In the genomic region with DNA sequence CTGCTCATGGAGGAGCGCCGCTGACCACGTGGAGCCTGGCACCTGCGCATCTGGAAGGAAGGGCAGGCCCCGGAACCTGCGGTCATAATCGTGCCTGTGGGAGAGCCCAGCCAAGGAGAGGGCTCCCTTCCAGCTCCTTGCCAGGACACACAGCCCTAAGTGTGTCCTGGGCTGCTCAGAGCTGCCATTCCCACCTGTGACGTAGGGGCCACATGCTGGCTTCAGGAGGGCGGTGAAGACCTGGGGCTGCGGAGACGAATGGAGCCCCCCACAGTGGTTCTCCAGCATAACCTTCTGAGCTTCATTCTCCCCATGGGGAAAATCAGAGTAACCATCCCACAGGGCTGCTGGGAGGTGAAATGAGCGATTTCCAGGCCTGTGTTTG, we compare ENCODE assay signal across 2 cellular contexts.
TF ChIP-seq lines count a peak whose summit lies in the region.

No MANE protein-coding gene starts in this region.

TF ChIP-seq in liver, 16 proteins besides CTCF, POLR2A, EP300 and RAD21:
- TF ChIP-seq EGR1 (IDR thresholded peaks at IDR 0.05; ENCODE audit: low read depth in 2 of 2) (no peak), HNF4G (IDR thresholded peaks at IDR 0.05) (no peak), SP1 (IDR thresholded peaks at IDR 0.05) (no peak)
- TF ChIP-seq, protein P1, sequence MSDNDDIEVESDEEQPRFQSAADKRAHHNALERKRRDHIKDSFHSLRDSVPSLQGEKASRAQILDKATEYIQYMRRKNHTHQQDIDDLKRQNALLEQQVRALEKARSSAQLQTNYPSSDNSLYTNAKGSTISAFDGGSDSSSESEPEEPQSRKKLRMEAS (IDR thresholded peaks at IDR 0.05): no peak

TF ChIP-seq in HepG2, 621 proteins besides CTCF, POLR2A, EP300 and RAD21:
- no peak for TF ChIP-seq HHEX (CRISPR knock-in tag; IDR thresholded peaks at IDR 0.05)
- TF ChIP-seq CCAR2 (optimal IDR thresholded peaks at IDR 0.05; ENCODE audit: low read depth, low read length): no peak
- no peak for TF ChIP-seq SRSF4 (IDR thresholded peaks at IDR 0.05; ENCODE audit: low read depth, low read length, poor library complexity, severe bottlenecking)
- TF ChIP-seq SOX6 (IDR thresholded peaks at IDR 0.05): no peak
- no peak for TF ChIP-seq SOX6 (CRISPR knock-in tag; IDR thresholded peaks at IDR 0.05)
- no peak for TF ChIP-seq MBD4 (IDR thresholded peaks at IDR 0.05; ENCODE audit: borderline replicate concordance, low read length)
- no peak for TF ChIP-seq ZNF563 (CRISPR knock-in tag; IDR thresholded peaks at IDR 0.05)
- no peak for TF ChIP-seq ZFP82 (CRISPR knock-in tag; IDR thresholded peaks at IDR 0.05; ENCODE audit: borderline replicate concordance)
- TF ChIP-seq ELF3 (CRISPR knock-in tag; IDR thresholded peaks at IDR 0.05): no peak
- TF ChIP-seq ZNF382 (CRISPR knock-in tag; IDR thresholded peaks at IDR 0.05; ENCODE audit: borderline replicate concordance): no peak
- no peak for TF ChIP-seq PAWR (CRISPR knock-in tag; IDR thresholded peaks at IDR 0.05; ENCODE audit: borderline replicate concordance)
- TF ChIP-seq NCOA1 (CRISPR knock-in tag; IDR thresholded peaks at IDR 0.05): no peak
- no peak for TF ChIP-seq DPF2 (CRISPR knock-in tag; IDR thresholded peaks at IDR 0.05; ENCODE audit: borderline replicate concordance, low read depth)
- TF ChIP-seq, protein P2, sequence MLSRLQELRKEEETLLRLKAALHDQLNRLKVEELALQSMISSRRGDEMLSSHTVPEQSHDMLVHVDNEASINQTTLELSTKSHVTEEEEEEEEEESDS (CRISPR knock-in tag; IDR thresholded peaks at IDR 0.05; ENCODE audit: borderline replicate concordance): no peak
- no peak for TF ChIP-seq ZNF790 (CRISPR knock-in tag; IDR thresholded peaks at IDR 0.05; ENCODE audit: borderline replicate concordance)
- TF ChIP-seq MAF1 (CRISPR knock-in tag; IDR thresholded peaks at IDR 0.05; ENCODE audit: borderline replicate concordance): no peak
